8 cellular contexts compared by ENCODE assay signal in the genomic region with DNA sequence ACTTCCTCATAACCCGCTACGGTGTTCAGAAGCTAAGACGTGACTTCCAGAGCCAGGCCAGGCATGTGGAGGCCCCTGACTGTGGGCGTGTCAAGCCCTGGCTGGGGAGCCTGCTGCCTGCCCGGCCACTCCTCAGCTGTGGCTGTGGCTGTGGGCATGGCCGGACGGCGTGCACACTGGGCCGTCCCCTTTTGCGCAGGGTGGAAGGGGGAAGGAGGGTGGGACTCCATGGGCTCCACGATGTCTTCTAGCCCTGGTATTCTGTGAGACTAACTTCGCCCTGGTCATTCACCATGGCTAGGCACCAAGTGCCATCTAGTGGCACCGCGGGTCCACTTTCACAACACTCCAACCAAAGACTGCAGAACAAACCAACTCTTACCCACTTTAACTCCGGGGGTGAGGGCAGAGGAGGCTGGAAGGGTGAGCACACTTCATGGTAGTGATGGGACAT.
DNase-seq lines count a peak whose midpoint lies in the region; ATAC-seq and TF ChIP-seq lines count a peak whose summit lies in the region.

No MANE protein-coding gene starts in this region.

- peak overlapping the region; percentile 1 for H3K27ac ChIP-seq in left ventricle myocardium inferior (replicated peaks)

- H3K27me3 ChIP-seq in left ventricle myocardium inferior (ENCODE audit: low read depth), result no peaks in the 10 kb centered on the region

- H3K4me1 ChIP-seq in left ventricle myocardium inferior, result peaks cover 53% of the 10 kb centered on the region

- intact Hi-C loops in left ventricle myocardium inferior (cut with micrococcal nuclease), result no loop called here
- intact Hi-C loops in sciatic nerve (cut with DNase I), result no loop called here

- peaks cover 49% of the 10 kb centered on the region for H3K36me3 ChIP-seq in left ventricle myocardium inferior

- peak; percentile 89 for ATAC-seq in sciatic nerve
- no peak for ATAC-seq in HG02623 (IDR thresholded peaks at IDR 0.05; ENCODE audit: unreplicated experiment)

- no peak overlapping the region for H3K4me3 ChIP-seq in LNCaP clone FGC (ENCODE audit: low read depth, low read length)
- H3K4me3 ChIP-seq in left ventricle myocardium inferior, result no peak overlapping the region

- DNase-seq in NCI-H2196 (lab: John Stamatoyannopoulos, UW; ENCODE audit: unreplicated experiment) (peak; percentile 7), NCI-H2196 treated with DMSO at 0.1 percent for 48 hours (lab: John Stamatoyannopoulos, UW; ENCODE audit: unreplicated experiment) (no peak), LNCaP clone FGC (ENCODE audit: low read depth) (no peak), amygdala (lab: John Stamatoyannopoulos, UW) (peak in 49 of 56 donors; percentile 15 to 82 (median 54)), left ventricle myocardium inferior (peak; percentile 55), sciatic nerve (ENCODE audit: low spot score) (peak; percentile 80), SIG-M5 (lab: John Stamatoyannopoulos, UW) (no peak)

- no peaks in the 10 kb centered on the region for H3K9me3 ChIP-seq in left ventricle myocardium inferior (replicated peaks)

- TF ChIP-seq CTCF in LNCaP clone FGC (IDR thresholded peaks at IDR 0.05; ENCODE audit: control insufficient read depth, extremely low read depth, insufficient read depth), result peak; percentile 82
- peak; percentile 66 for TF ChIP-seq CTCF in left ventricle myocardium inferior (IDR thresholded peaks at IDR 0.05; ENCODE audit: borderline replicate concordance)

Comparison
In these comparisons a context has a peak if more than half of its experiments do, and no peak if none do; other contexts are left out.
1. DNase-seq: peak in NCI-H2196 (single experiment), amygdala (49 of 56), left ventricle myocardium inferior (single experiment) and sciatic nerve (single experiment); none in NCI-H2196 treated with DMSO at 0.1 percent for 48 hours (single experiment), LNCaP clone FGC (single experiment) and SIG-M5 (single experiment).